ENCODE assay signal across 9 cellular contexts in genomic region chr15:59532770-59533379, GRCh38.
A peak's percentile ranks its signal among the peaks of the same experiment; 100 is the strongest.
DNase-seq lines count a peak whose midpoint lies in the region; ATAC-seq and TF ChIP-seq lines count a peak whose summit lies in the region.
"Had no signal": no experiment of that assay in that cellular context is flagged by ENCODE, and none has a peak within 500 bp of the region (broad histone marks: within the 10 kb centered on the region; RNA-seq: fewer than 3 reads in every experiment).

No MANE protein-coding gene starts in this region.

- intact Hi-C loops in PC-3 (cut with micrococcal nuclease): loop anchor here (1.0 to 2.0 kb wide), 3 partner anchors 30 to 109 kb away; no protein-coding TSS in a partner anchor

- no peak overlapping the region for H3K4me3 Mint-ChIP-seq in chondrocyte (ENCODE audit: unreplicated experiment)
- H3K4me3 Mint-ChIP-seq: CD8-positive, alpha-beta memory T cell had no signal

- H3K9me3 Mint-ChIP-seq in chondrocyte (ENCODE audit: low read depth): no peaks in the 10 kb centered on the region
- H3K9me3 Mint-ChIP-seq: CD8-positive, alpha-beta memory T cell had no signal

- H3K36me3 Mint-ChIP-seq in chondrocyte (ENCODE audit: low read depth): no peaks in the 10 kb centered on the region
- H3K36me3 Mint-ChIP-seq: CD8-positive, alpha-beta memory T cell had no signal

- peak; percentile 22; the same call in 1 of the 2 replicates for ATAC-seq in PC-3
- ATAC-seq in GM18907 (IDR thresholded peaks at IDR 0.05; ENCODE audit: unreplicated experiment): no peak
- ATAC-seq in HG03196 (IDR thresholded peaks at IDR 0.05; ENCODE audit: unreplicated experiment): no peak

- H3K9ac ChIP-seq in PC-3 (ENCODE audit: low read length): no peak overlapping the region

- H3K79me2 ChIP-seq in PC-3 (ENCODE audit: low read length): no peaks in the 10 kb centered on the region

- peaks cover 18% of the 10 kb centered on the region for H3K27me3 Mint-ChIP-seq in chondrocyte (ENCODE audit: low read depth)

- H3K4me2 ChIP-seq in PC-3 (ENCODE audit: low read length): peak overlapping the region; percentile 47; the same call in 1 of the 2 replicates

- H3K27me3 ChIP-seq in PC-3 (ENCODE audit: low read length): no peaks in the 10 kb centered on the region

- no TSS peak for BruUV-seq in PC-3 (replicated peaks; lab: Mats Ljungman, UMichigan)

- no peaks in the 10 kb centered on the region for H3K9me3 ChIP-seq in PC-3 (ENCODE audit: low read length)

- DNase-seq in NCI-H1092 treated with DMSO at 0.1 percent for 48 hours (lab: John Stamatoyannopoulos, UW) (peak; percentile 27), NCI-H1092 (lab: John Stamatoyannopoulos, UW) (no peak), HT-29 (ENCODE audit: low spot score) (peak; percentile 89), PC-3 (peak; percentile 67), chondrocyte (ENCODE audit: low spot score) (no peak), medulla oblongata (ENCODE audit: extremely low spot score) (peak; percentile 36)

- no peaks in the 10 kb centered on the region for H3F3A ChIP-seq in PC-3 (ENCODE audit: low read length, unreplicated experiment)

- H3K4me3 ChIP-seq in PC-3 (ENCODE audit: low read length): no peak overlapping the region

- H2AFZ ChIP-seq in PC-3 (ENCODE audit: low read length): peak overlapping the region; percentile 48; the same call in 1 of the 2 replicates

- TF ChIP-seq CTCF in PC-3 (conservative IDR thresholded peaks at IDR 0.05; ENCODE audit: low read depth, low read length): peak; percentile 84
- peak; percentile 94 for TF ChIP-seq CTCF in chondrocyte (IDR thresholded peaks at IDR 0.05)

- H3K27ac ChIP-seq in PC-3 (ENCODE audit: low read length): no peak overlapping the region

- H3K27ac Mint-ChIP-seq in chondrocyte (ENCODE audit: unreplicated experiment): no peak overlapping the region
- H3K27ac Mint-ChIP-seq: CD8-positive, alpha-beta memory T cell had no signal

- peaks cover 5% of the 10 kb centered on the region for H3K4me1 Mint-ChIP-seq in chondrocyte (ENCODE audit: low read depth)

- H3K36me3 ChIP-seq in PC-3 (ENCODE audit: low read depth, low read length): no peaks in the 10 kb centered on the region

- H3K9me2 ChIP-seq in PC-3 (replicated peaks; ENCODE audit: low read length): no peaks in the 10 kb centered on the region

- CTCF ChIA-PET in PC-3 (lab: Charles Lee): interaction anchor here (0.5 to 1.3 kb wide), 5 partner anchors 35 to 105 kb away, joined by 3 to 6 read pairs (median 5); no protein-coding TSS in a partner anchor

- POLR2A ChIA-PET in PC-3 (lab: Charles Lee; ENCODE audit: unreplicated experiment): interaction anchor here (0.6 kb wide), 1 partner anchor 103 kb away, joined by 4 read pairs; no protein-coding TSS in a partner anchor

- no peaks in the 10 kb centered on the region for H4K20me1 ChIP-seq in PC-3 (ENCODE audit: low read length)

- no peaks in the 10 kb centered on the region; the same call in 1 of the 2 replicates for H3K4me1 ChIP-seq in PC-3 (ENCODE audit: insufficient read depth, low read length)

Comparison
In these comparisons a context has a peak if more than half of its experiments do, and no peak if none do; other contexts are left out.
1. DNase-seq: peak in NCI-H1092 treated with DMSO at 0.1 percent for 48 hours (single experiment), HT-29 (single experiment), PC-3 (single experiment) and medulla oblongata (single experiment); none in NCI-H1092 (single experiment) and chondrocyte (single experiment).